In the genomic region with DNA sequence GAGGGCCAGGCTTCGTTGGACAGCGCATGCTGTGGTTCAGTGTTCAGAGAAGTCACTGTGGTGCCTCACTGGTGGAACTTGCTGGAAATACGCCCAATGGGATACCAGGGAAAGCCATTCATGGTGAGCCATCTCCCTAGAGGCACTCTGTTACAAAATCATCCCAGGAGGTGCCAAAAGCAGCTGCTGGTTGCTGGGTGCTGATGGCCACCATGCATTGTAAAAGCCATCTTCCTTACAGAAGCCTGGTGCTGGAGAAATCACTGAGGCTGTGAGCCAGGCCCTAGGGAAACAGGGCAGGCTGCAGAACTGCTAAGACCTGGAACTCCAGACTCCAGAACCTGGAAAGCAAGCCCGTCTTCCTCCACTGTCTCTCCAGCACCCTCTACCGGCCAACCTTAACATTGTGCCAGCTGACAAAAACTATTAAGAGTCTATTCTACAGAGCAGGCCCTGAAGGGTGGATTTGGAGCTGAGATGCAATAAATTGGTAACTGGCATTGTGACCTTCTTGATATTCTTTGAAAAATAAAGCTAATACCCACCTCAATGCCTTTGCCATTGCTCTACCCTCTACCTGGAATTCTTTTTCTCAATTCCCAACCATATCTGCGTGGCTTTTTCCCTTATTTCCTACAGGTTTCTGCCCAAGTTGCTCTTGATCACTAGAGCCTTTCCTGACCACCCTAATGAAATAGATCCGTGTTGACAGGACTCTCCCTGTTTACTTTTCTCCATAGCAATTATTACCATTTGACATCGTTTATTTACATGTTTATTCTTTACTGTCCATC, we compare ENCODE assay signal across 8 cellular contexts. TPM values are rescaled to one million over a fixed set of nuclear protein-coding genes. Genes with fewer than 3 reads are reported as not detected.
DNase-seq lines count a peak whose midpoint lies in the region; ATAC-seq and TF ChIP-seq lines count a peak whose summit lies in the region.

No MANE protein-coding gene starts in this region.

- H3K27me3 Mint-ChIP-seq in osteocyte (ENCODE audit: unreplicated experiment), result peaks cover 6% of the 10 kb centered on the region

- H3K27ac ChIP-seq in DND-41 (ENCODE audit: low read length) (no peak overlapping the region), SJCRH30 (no peak overlapping the region), gastroesophageal sphincter (no peak overlapping the region), vagina (no peak overlapping the region)

- no peak overlapping the region for H3K27ac Mint-ChIP-seq in osteocyte (ENCODE audit: unreplicated experiment)

- no peaks in the 10 kb centered on the region for H3K9me3 ChIP-seq in DND-41 (ENCODE audit: insufficient read depth, low read length, severe bottlenecking)
- no peaks in the 10 kb centered on the region for H3K9me3 ChIP-seq in SJCRH30 (replicated peaks)
- peaks cover 0 to 2% (median 0%) of the 10 kb centered on the region in 3 donors for H3K9me3 ChIP-seq in gastroesophageal sphincter
- no peaks in the 10 kb centered on the region for H3K9me3 ChIP-seq in vagina

- no peaks in the 10 kb centered on the region for H3K36me3 Mint-ChIP-seq in osteocyte (ENCODE audit: unreplicated experiment)

- TF ChIP-seq CTCF in DND-41 (IDR thresholded peaks at IDR 0.05; ENCODE audit: borderline replicate concordance, extremely low read depth, low read length, poor library complexity, severe bottlenecking) (peak; percentile 93), gastroesophageal sphincter (IDR thresholded peaks at IDR 0.05) (peak; percentile 48 to 77 (median 64)), osteocyte (IDR thresholded peaks at IDR 0.05) (peak; percentile 73), vagina (IDR thresholded peaks at IDR 0.05) (peak in 2 of 3 experiments; percentile 56 to 64)

- WGBS in gastroesophageal sphincter (ENCODE audit: low coverage in 1 of 2), 2 donors, result 20 to 74% methylated on average over 4 to 6 of the region's 8 CpGs

- H3K4me1 ChIP-seq in DND-41 (ENCODE audit: insufficient read depth, low read length) (no peaks in the 10 kb centered on the region), SJCRH30 (no peaks in the 10 kb centered on the region), gastroesophageal sphincter (peaks cover 0 to 5% (median 0%) of the 10 kb centered on the region in 3 donors), vagina (no peaks in the 10 kb centered on the region)

- peak; percentile 77 for DNase-seq in DND-41
- DNase-seq in M059J (ENCODE audit: low read depth), result peak; percentile 81
- DNase-seq in SJCRH30, result peak; percentile 72 to 83
- peak; percentile 29 for DNase-seq in activated effector memory CD4-positive, alpha-beta T cell treated with Interleukin-2 at 50 U/mL for 16 hours
- no peak for DNase-seq in osteocyte (ENCODE audit: extremely low spot score, unreplicated experiment)
- DNase-seq in vagina (ENCODE audit: extremely low spot score in 2 of 2), result no peak

- intact Hi-C loops in vagina (cut with DNase I), result no loop called here

- H3K36me3 ChIP-seq in DND-41 (ENCODE audit: insufficient read depth, low read length) (no peaks in the 10 kb centered on the region), SJCRH30 (no peaks in the 10 kb centered on the region), gastroesophageal sphincter (no peaks in the 10 kb centered on the region), vagina (no peaks in the 10 kb centered on the region)

- H3K9ac ChIP-seq in DND-41 (ENCODE audit: low read depth, low read length), result no peak overlapping the region

- H3K4me1 Mint-ChIP-seq in osteocyte (ENCODE audit: unreplicated experiment), result no peaks in the 10 kb centered on the region

- ATAC-seq in DND-41 (ENCODE audit: insufficient read depth, low read depth) (peak; percentile 80), gastroesophageal sphincter (peak; percentile 28), HG03175 (IDR thresholded peaks at IDR 0.05; ENCODE audit: unreplicated experiment) (no peak)

- TF ChIP-seq POLR2A in gastroesophageal sphincter (IDR thresholded peaks at IDR 0.05) (no peak), vagina (IDR thresholded peaks at IDR 0.05) (no peak)

- H3K4me3 ChIP-seq in DND-41 (ENCODE audit: low read depth in 1 of 2, low read length in 2 of 2) (no peak overlapping the region), SJCRH30 (no peak overlapping the region), gastroesophageal sphincter (no peak overlapping the region), vagina (no peak overlapping the region)

- no peak overlapping the region for H3K4me2 ChIP-seq in DND-41 (ENCODE audit: insufficient read depth, low read length)

- no peaks in the 10 kb centered on the region for H3K79me2 ChIP-seq in DND-41 (ENCODE audit: insufficient read depth, low read length)

- peaks cover 14% of the 10 kb centered on the region for H4K20me1 ChIP-seq in DND-41 (ENCODE audit: insufficient read depth, low read length)

- H3K27me3 ChIP-seq in DND-41 (ENCODE audit: insufficient read depth, low read length, poor library complexity) (no peaks in the 10 kb centered on the region), SJCRH30 (no peaks in the 10 kb centered on the region), gastroesophageal sphincter (no peaks in the 10 kb centered on the region), vagina (no peaks in the 10 kb centered on the region)

- no peaks in the 10 kb centered on the region for H3K9me3 Mint-ChIP-seq in osteocyte (ENCODE audit: unreplicated experiment)

- TF ChIP-seq EP300 in gastroesophageal sphincter (IDR thresholded peaks at IDR 0.05), result no peak

- H3K4me3 Mint-ChIP-seq in osteocyte (ENCODE audit: unreplicated experiment), result no peak overlapping the region

- no peak overlapping the region for H2AFZ ChIP-seq in DND-41 (ENCODE audit: low read depth, low read length)

RNA-seq across cellular contexts. Expression of gene SNRPB, which starts 18.5 kb away (rescaled TPM):
- 850 and 1,048 TPM in 2 replicates for total RNA-seq in M059J (2014; rRNA removed; shearing (Covaris generic))
- total RNA-seq in SJCRH30 (2014; rRNA removed; shearing (Covaris generic)), result 401 and 455 TPM in 2 replicates
- total RNA-seq in gastroesophageal sphincter (100 to 1,000 TPM; 154 to 212 (median 204) TPM), osteocyte (111 and 112 TPM in 2 replicates), vagina (173 TPM)

RNA-seq across cellular contexts. Expression of gene ZNF343, which starts 56.6 kb away (rescaled TPM):
- 10.1 and 16.4 TPM in 2 replicates for total RNA-seq in M059J (2014; rRNA removed; shearing (Covaris generic))
- 11.7 and 12.5 TPM in 2 replicates for total RNA-seq in SJCRH30 (2014; rRNA removed; shearing (Covaris generic))
- total RNA-seq in gastroesophageal sphincter (10 to 100 TPM; 10.3 to 16.8 (median 12.5) TPM), osteocyte (10.1 and 11.4 TPM in 2 replicates), vagina (11.0 TPM)

Comparison
In these comparisons a context has a peak if more than half of its experiments do, and no peak if none do; other contexts are left out.
1. DNase-seq: peak in DND-41 (single experiment), M059J (single experiment), SJCRH30 (2 of 2) and activated effector memory CD4-positive, alpha-beta T cell treated with Interleukin-2 at 50 U/mL for 16 hours (single experiment); none in osteocyte (single experiment) and vagina (0 of 2).
2. Peak in every context shown above with its lines, with median percentiles within 50 percentile points of each other: CTCF ChIP-seq.